8 cellular contexts compared by ENCODE assay signal in genomic region chr19:52638601-52639000, GRCh38. TPM values are rescaled to one million over a fixed set of nuclear protein-coding genes. Genes with fewer than 3 reads are reported as not detected.
DNase-seq lines count a peak whose midpoint lies in the region; ATAC-seq lines count a peak whose summit lies in the region.

No MANE protein-coding gene starts in this region.

- no peak overlapping the region for H3K27ac Mint-ChIP-seq in activated T-cell treated with anti-CD3 and anti-CD28 coated beads, Interleukin-2, amount 50 U/mL, for 72 hours
- H3K27ac Mint-ChIP-seq in activated naive CD8-positive, alpha-beta T cell treated with anti-CD3 and anti-CD28 coated beads, Interleukin-2, amount 50 U/mL, for 24 hours = no peak overlapping the region

- peak overlapping the region; percentile 16; the same call in 1 of the 2 replicates for H3K4me3 ChIP-seq in iPS DF 6.9 (ENCODE audit: low read length)

- peaks cover 3 to 9% of the 10 kb centered on the region in 2 donors for H3K9me3 Mint-ChIP-seq in activated T-cell treated with anti-CD3 and anti-CD28 coated beads, Interleukin-2, amount 50 U/mL, for 72 hours
- peaks cover 24% of the 10 kb centered on the region for H3K9me3 Mint-ChIP-seq in activated naive CD8-positive, alpha-beta T cell treated with anti-CD3 and anti-CD28 coated beads, Interleukin-2, amount 50 U/mL, for 24 hours

- H3K27me3 ChIP-seq in iPS DF 6.9 (ENCODE audit: control insufficient read depth, insufficient read depth, low read length) = no peaks in the 10 kb centered on the region

- peak; percentile 2 to 4 for DNase-seq in activated T-cell treated with anti-CD3 and anti-CD28 coated beads, Interleukin-2, amount 50 U/mL, for 72 hours
- DNase-seq in activated T-cell treated with anti-CD3 and anti-CD28 coated beads, Interleukin-2, amount 50 U/mL, for 48 hours = no peak
- DNase-seq in HS-5 (ENCODE audit: low read depth) (peak; percentile 31), iPS DF 6.9 (ENCODE audit: low read depth, low spot score) (no peak), sciatic nerve (ENCODE audit: low spot score) (peak; percentile 58), AML-193 (lab: John Stamatoyannopoulos, UW) (no peak)
- no peak for DNase-seq in activated naive CD8-positive, alpha-beta T cell treated with anti-CD3 and anti-CD28 coated beads, Interleukin-2, amount 50 U/mL, for 24 hours

- intact Hi-C loops in sciatic nerve (cut with DNase I) = no loop called here

- H3K4me1 Mint-ChIP-seq in activated T-cell treated with anti-CD3 and anti-CD28 coated beads, Interleukin-2, amount 50 U/mL, for 72 hours (ENCODE audit: low read depth) = peaks cover 12% of the 10 kb centered on the region
- H3K4me1 Mint-ChIP-seq in activated naive CD8-positive, alpha-beta T cell treated with anti-CD3 and anti-CD28 coated beads, Interleukin-2, amount 50 U/mL, for 24 hours = peaks cover 19% of the 10 kb centered on the region

- H3K4me1 ChIP-seq in iPS DF 6.9 (ENCODE audit: control insufficient read depth, insufficient read depth, low read length) = no peaks in the 10 kb centered on the region

- ATAC-seq in activated T-cell treated with anti-CD3 and anti-CD28 coated beads, Interleukin-2, amount 50 U/mL, for 72 hours (replicated peaks in 1 of 2) = peak; percentile 12 to 24
- no peak for ATAC-seq in activated naive CD8-positive, alpha-beta T cell treated with anti-CD3 and anti-CD28 coated beads, Interleukin-2, amount 50 U/mL, for 24 hours
- ATAC-seq in sciatic nerve = peak; percentile 51
- no peak for ATAC-seq in HG03045 (IDR thresholded peaks at IDR 0.05; ENCODE audit: unreplicated experiment)

- peaks cover 8 to 35% of the 10 kb centered on the region in 2 donors for H3K36me3 Mint-ChIP-seq in activated T-cell treated with anti-CD3 and anti-CD28 coated beads, Interleukin-2, amount 50 U/mL, for 72 hours (ENCODE audit: insufficient read depth in 2 of 2)
- peaks cover 26% of the 10 kb centered on the region for H3K36me3 Mint-ChIP-seq in activated naive CD8-positive, alpha-beta T cell treated with anti-CD3 and anti-CD28 coated beads, Interleukin-2, amount 50 U/mL, for 24 hours (ENCODE audit: low read depth)

- H3K4me3 Mint-ChIP-seq in activated T-cell treated with anti-CD3 and anti-CD28 coated beads, Interleukin-2, amount 50 U/mL, for 72 hours = peak overlapping the region; percentile 96 to 99
- H3K4me3 Mint-ChIP-seq in activated naive CD8-positive, alpha-beta T cell treated with anti-CD3 and anti-CD28 coated beads, Interleukin-2, amount 50 U/mL, for 24 hours = peak overlapping the region; percentile 97

- no peaks in the 10 kb centered on the region for H3K36me3 ChIP-seq in iPS DF 6.9 (ENCODE audit: control insufficient read depth, insufficient read depth, low read length)

- H3K27me3 Mint-ChIP-seq in activated T-cell treated with anti-CD3 and anti-CD28 coated beads, Interleukin-2, amount 50 U/mL, for 72 hours (ENCODE audit: low read depth) = no peaks in the 10 kb centered on the region
- H3K27me3 Mint-ChIP-seq in activated naive CD8-positive, alpha-beta T cell treated with anti-CD3 and anti-CD28 coated beads, Interleukin-2, amount 50 U/mL, for 24 hours = no peaks in the 10 kb centered on the region

- H3K27ac ChIP-seq in iPS DF 6.9 (ENCODE audit: low read length) = no peak overlapping the region

- no CpG with 5 or more reads among the region's 14 CpGs for WGBS in iPS DF 6.9 (ENCODE audit: insufficient coverage, insufficient read length)

- no peaks in the 10 kb centered on the region; the same call in 1 of the 2 replicates for H3K9me3 ChIP-seq in iPS DF 6.9 (ENCODE audit: control insufficient read depth, insufficient read depth, low read length)

RNA-seq across cellular contexts. Expression of gene ZNF83, which starts 0.4 kb away (rescaled TPM):
- 10 to 100 TPM; 47.4 to 52.8 TPM for total RNA-seq in activated T-cell treated with anti-CD3 and anti-CD28 coated beads, Interleukin-2, amount 50 U/mL, for 72 hours
- 68.6 TPM for total RNA-seq in sciatic nerve

Comparison
In these comparisons a context has a peak if more than half of its experiments do, and no peak if none do; other contexts are left out.
1. DNase-seq: peak in activated T-cell treated with anti-CD3 and anti-CD28 coated beads, Interleukin-2, amount 50 U/mL, for 72 hours (2 of 2), HS-5 (single experiment) and sciatic nerve (single experiment); none in activated T-cell treated with anti-CD3 and anti-CD28 coated beads, Interleukin-2, amount 50 U/mL, for 48 hours (0 of 2), activated naive CD8-positive, alpha-beta T cell treated with anti-CD3 and anti-CD28 coated beads, Interleukin-2, amount 50 U/mL, for 24 hours (single experiment), iPS DF 6.9 (single experiment) and AML-193 (0 of 2).
2. ATAC-seq: peak in activated T-cell treated with anti-CD3 and anti-CD28 coated beads, Interleukin-2, amount 50 U/mL, for 72 hours (2 of 2) and sciatic nerve (single experiment); none in activated naive CD8-positive, alpha-beta T cell treated with anti-CD3 and anti-CD28 coated beads, Interleukin-2, amount 50 U/mL, for 24 hours (single experiment) and HG03045 (single experiment).